In genomic region chr4:184267673-184268573, GRCh38 we compare ENCODE assay signal across 8 cellular contexts. TPM values are rescaled to one million over a fixed set of nuclear protein-coding genes. Genes with fewer than 3 reads are reported as not detected.
DNase-seq lines count a peak whose midpoint lies in the region; FAIRE-seq and TF ChIP-seq lines count a peak whose summit lies in the region.

No MANE protein-coding gene starts in this region.

- H3K4me1 ChIP-seq in colonic mucosa, result no peaks in the 10 kb centered on the region
- H3K4me1 ChIP-seq in mucosa of stomach (ENCODE audit: control insufficient read depth, insufficient read depth, low read length), result peaks cover 18% of the 10 kb centered on the region
- peaks cover 7% of the 10 kb centered on the region for H3K4me1 ChIP-seq in suprapubic skin
- no peaks in the 10 kb centered on the region for H3K4me1 ChIP-seq in kidney (ENCODE audit: control insufficient read depth in 1 of 2, insufficient read depth in 1 of 2, low read depth in 1 of 2, low read length in 2 of 2)

- TF ChIP-seq CTCF in GM10248 (IDR thresholded peaks at IDR 0.05; ENCODE audit: control extremely low read depth, extremely low read depth, low read depth, missing control alignments), result no peak
- no peak for TF ChIP-seq CTCF in colonic mucosa (IDR thresholded peaks at IDR 0.05)
- no peak for TF ChIP-seq CTCF in suprapubic skin (IDR thresholded peaks at IDR 0.05)
- no peak for TF ChIP-seq CTCF in kidney (IDR thresholded peaks at IDR 0.05; ENCODE audit: borderline replicate concordance, extremely low read depth, insufficient read depth)

- intact Hi-C loops in colonic mucosa (cut with DNase I), result no loop called here
- intact Hi-C loops in kidney (cut with DNase I), result no loop called here

- FAIRE-seq in kidney (lab: Jason Lieb, UNC), result no peak

- H3K9me3 ChIP-seq in colonic mucosa, result no peaks in the 10 kb centered on the region
- H3K9me3 ChIP-seq in mucosa of stomach (ENCODE audit: control insufficient read depth, low read length), result no peaks in the 10 kb centered on the region
- H3K9me3 ChIP-seq in suprapubic skin, result no peaks in the 10 kb centered on the region
- H3K9me3 ChIP-seq in kidney (ENCODE audit: control insufficient read depth in 1 of 2, low read length in 2 of 2), result no peaks in the 10 kb centered on the region

- DNase-seq in GM10248 (ENCODE audit: extremely low spot score) (peak; percentile 80), HCEC 1CT (peak; percentile 75), MV-4-11 (lab: John Stamatoyannopoulos, UW) (peak; percentile 96), colonic mucosa (peak; percentile 57), suprapubic skin (ENCODE audit: low spot score in 2 of 2) (no peak), kidney (no peak)
- peak; percentile 71 for DNase-seq in activated CD4-positive, CD25-positive, alpha-beta regulatory T cell treated with anti-CD3 and anti-CD28 coated beads, Interleukin-2, amount 50 U/mL, for 72 hours

- H3K4me3 ChIP-seq in colonic mucosa, result no peak overlapping the region
- H3K4me3 ChIP-seq in mucosa of stomach (ENCODE audit: low read length), result peak overlapping the region; percentile 15
- H3K4me3 ChIP-seq in suprapubic skin, result peak overlapping the region; percentile 22
- H3K4me3 ChIP-seq in kidney (ENCODE audit: low read length in 2 of 2), result peak overlapping the region in 1 of 2 donors; percentile 49

- H3K36me3 ChIP-seq in colonic mucosa (no peaks in the 10 kb centered on the region), mucosa of stomach (ENCODE audit: control insufficient read depth, insufficient read depth, low read length) (no peaks in the 10 kb centered on the region), suprapubic skin (no peaks in the 10 kb centered on the region), kidney (ENCODE audit: control insufficient read depth in 1 of 2, insufficient read depth in 2 of 2, low read length in 2 of 2) (no peaks in the 10 kb centered on the region)

- no peaks in the 10 kb centered on the region for H3K27me3 ChIP-seq in colonic mucosa
- no peaks in the 10 kb centered on the region for H3K27me3 ChIP-seq in mucosa of stomach (ENCODE audit: control insufficient read depth, insufficient read depth, low read length)
- H3K27me3 ChIP-seq in suprapubic skin, result no peaks in the 10 kb centered on the region

- POLR2A ChIA-PET in GM10248 (lab: Yijun Ruan, JAX), result interaction anchor here (0.9 to 3.2 kb wide), 2 partner anchors 13 to 16 kb away, joined by 3 to 23 read pairs; no protein-coding TSS in a partner anchor

- WGBS in suprapubic skin, result 55% methylated on average over 22 of the region's 22 CpGs

- H3K9ac ChIP-seq in colonic mucosa (ENCODE audit: low read depth in 2 of 2, low read length in 2 of 2) (peak overlapping the region; percentile 45 to 61), mucosa of stomach (ENCODE audit: low read length) (peak overlapping the region; percentile 15), kidney (ENCODE audit: low read length in 2 of 2) (peak overlapping the region in 1 of 2 donors; percentile 53)

- CTCF ChIA-PET in GM10248 (lab: Yijun Ruan, JAX), result interaction anchor here (0.6 to 9.5 kb wide), 13 partner anchors 8 to 210 kb away, joined by 3 to 168 read pairs (median 4); no protein-coding TSS in a partner anchor

- TF ChIP-seq POLR2A in suprapubic skin (IDR thresholded peaks at IDR 0.05), result no peak

- TF ChIP-seq EP300 in suprapubic skin (IDR thresholded peaks at IDR 0.05), result no peak

- H3K27ac ChIP-seq in colonic mucosa (peak overlapping the region; percentile 50), suprapubic skin (peak overlapping the region; percentile 28), kidney (ENCODE audit: low read depth in 2 of 2, low read length in 2 of 2) (peak overlapping the region in 1 of 2 donors; percentile 67)

RNA-seq across cellular contexts. Expression of gene ENPP6, which starts 50.2 kb away (rescaled TPM):
- total RNA-seq in colonic mucosa (under 1 TPM; 0.27 to 0.53 TPM), suprapubic skin (not detected), kidney (0.91 TPM)
- polyA plus RNA-seq in kidney (ENCODE audit: insufficient read depth, low read depth, low replicate concordance), result 7.2 TPM

Comparison
In these comparisons a context has a peak if more than half of its experiments do, and no peak if none do; other contexts are left out.
1. DNase-seq: peak in GM10248 (single experiment), HCEC 1CT (single experiment), MV-4-11 (single experiment), activated CD4-positive, CD25-positive, alpha-beta regulatory T cell treated with anti-CD3 and anti-CD28 coated beads, Interleukin-2, amount 50 U/mL, for 72 hours (single experiment) and colonic mucosa (single experiment); none in suprapubic skin (0 of 2) and kidney (single experiment).